1 cellular context compared by ENCODE assay signal in the genomic region with DNA sequence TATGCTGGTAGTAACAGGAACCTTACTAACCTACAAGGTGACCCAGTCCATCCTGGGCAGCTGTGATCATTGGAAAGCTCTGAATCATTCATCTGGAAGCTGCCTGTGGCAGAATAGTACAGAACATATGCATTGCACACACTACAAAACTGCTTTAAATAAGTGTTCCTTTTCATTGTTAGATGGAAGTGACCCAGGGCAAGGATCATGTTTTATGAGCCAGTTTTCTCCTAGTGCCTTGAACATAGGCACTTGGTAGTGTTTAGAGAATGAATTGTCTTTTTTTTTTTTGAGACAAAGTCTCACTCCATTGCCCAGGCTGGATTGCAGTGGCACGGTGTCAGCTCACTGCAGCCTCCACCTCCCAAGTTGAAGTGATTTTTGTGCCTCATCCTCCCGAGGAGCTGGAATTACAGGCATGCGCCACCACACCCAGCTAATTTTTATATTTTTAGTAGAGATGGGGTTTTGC.
TF ChIP-seq lines count a peak whose summit lies in the region.

No MANE protein-coding gene starts in this region.

TF ChIP-seq in HepG2, 621 proteins besides CTCF, POLR2A, EP300 and RAD21:
- no peak for TF ChIP-seq FOXK1 (CRISPR knock-in tag; IDR thresholded peaks at IDR 0.05; ENCODE audit: borderline replicate concordance, low read depth)
- no peak for TF ChIP-seq SOX6 (IDR thresholded peaks at IDR 0.05)
- TF ChIP-seq SOX6 (CRISPR knock-in tag; IDR thresholded peaks at IDR 0.05): no peak
- TF ChIP-seq SMARCE1 (IDR thresholded peaks at IDR 0.05; ENCODE audit: borderline replicate concordance): no peak
- TF ChIP-seq IKZF1 (IDR thresholded peaks at IDR 0.05): no peak
- no peak for TF ChIP-seq ZNF253 (CRISPR knock-in tag; IDR thresholded peaks at IDR 0.05; ENCODE audit: borderline replicate concordance)
- no peak for TF ChIP-seq ZNF12 (CRISPR knock-in tag; IDR thresholded peaks at IDR 0.05)
- no peak for TF ChIP-seq SYNCRIP (IDR thresholded peaks at IDR 0.05; ENCODE audit: insufficient read depth, low read depth, low read length)
- TF ChIP-seq, protein P1, sequence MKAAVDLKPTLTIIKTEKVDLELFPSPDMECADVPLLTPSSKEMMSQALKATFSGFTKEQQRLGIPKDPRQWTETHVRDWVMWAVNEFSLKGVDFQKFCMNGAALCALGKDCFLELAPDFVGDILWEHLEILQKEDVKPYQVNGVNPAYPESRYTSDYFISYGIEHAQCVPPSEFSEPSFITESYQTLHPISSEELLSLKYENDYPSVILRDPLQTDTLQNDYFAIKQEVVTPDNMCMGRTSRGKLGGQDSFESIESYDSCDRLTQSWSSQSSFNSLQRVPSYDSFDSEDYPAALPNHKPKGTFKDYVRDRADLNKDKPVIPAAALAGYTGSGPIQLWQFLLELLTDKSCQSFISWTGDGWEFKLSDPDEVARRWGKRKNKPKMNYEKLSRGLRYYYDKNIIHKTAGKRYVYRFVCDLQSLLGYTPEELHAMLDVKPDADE (CRISPR knock-in tag; IDR thresholded peaks at IDR 0.05): no peak
TF ChIP-seq in HepG2: peak in this region for 0.
